In genomic region chr13:112238436-112238995, GRCh38 we compare ENCODE assay signal across 37 cellular contexts.
"Had no signal": no experiment of that assay in that cellular context is flagged by ENCODE, and none has a peak within 500 bp of the region (broad histone marks: within the 10 kb centered on the region; RNA-seq: fewer than 3 reads in every experiment).

No MANE protein-coding gene starts in this region.

- H3K4me1 Mint-ChIP-seq: activated CD4-positive, alpha-beta memory T cell treated with anti-CD3 and anti-CD28 coated beads, Interleukin-2, amount 10 ng/mL, durations not matched to agents 7 days and 5 days; activated CD4-positive, alpha-beta T cell treated with anti-CD3 and anti-CD28 coated beads for 36 hours; activated CD4-positive, alpha-beta T cell treated with anti-CD3 and anti-CD28 coated beads, Interleukin-2, amount 10 ng/mL, durations not matched to agents 7 days and 5 days; activated CD8-positive, alpha-beta memory T cell treated with anti-CD3 and anti-CD28 coated beads, Interleukin-2, amount 10 ng/mL, durations not matched to agents 7 days and 5 days; activated naive CD8-positive, alpha-beta T cell treated with anti-CD3 and anti-CD28 coated beads for 36 hours; activated T-helper 17 cell treated with anti-CD3 and anti-CD28 coated beads, Interleukin-2, amount 50 U/mL, for 72 hours; WTC11 had no signal

- H3K36me3 ChIP-seq: adrenal gland, brain microvascular endothelial cell, breast epithelium had no signal

- H3K4me1 ChIP-seq: adrenal gland, body of pancreas, breast epithelium had no signal

- DNase-seq: activated CD4-positive, alpha-beta memory T cell treated with anti-CD3 and anti-CD28 coated beads, Interleukin-2, amount 10 ng/mL, durations not matched to agents 7 days and 5 days; activated CD4-positive, alpha-beta T cell treated with anti-CD3 and anti-CD28 coated beads for 1 hour; activated CD4-positive, alpha-beta T cell treated with anti-CD3 and anti-CD28 coated beads for 36 hours; activated CD4-positive, alpha-beta T cell treated with anti-CD3 and anti-CD28 coated beads for 48 hours; activated CD4-positive, alpha-beta T cell treated with anti-CD3 and anti-CD28 coated beads, Interleukin-2, amount 10 ng/mL, durations not matched to agents 7 days and 5 days; activated CD4-positive, alpha-beta T cell treated with anti-CD3 and anti-CD28 coated beads, Interleukin-2, amount 50 U/mL, for 48 hours; activated CD4-positive, CD25-positive, alpha-beta regulatory T cell; activated CD8-positive, alpha-beta memory T cell treated with anti-CD3 and anti-CD28 coated beads for 24 hours; activated CD8-positive, alpha-beta memory T cell treated with anti-CD3 and anti-CD28 coated beads, Interleukin-2, amount 10 ng/mL, durations not matched to agents 7 days and 5 days; activated CD8-positive, alpha-beta memory T cell treated with anti-CD3 and anti-CD28 coated beads, Interleukin-2, amount 50 U/mL, for 48 hours; activated CD8-positive, alpha-beta T cell treated with anti-CD3 and anti-CD28 coated beads, Interleukin-2, amount 10 ng/mL, durations not matched to agents 7 days and 5 days; activated effector memory CD4-positive, alpha-beta T cell treated with anti-CD3 and anti-CD28 coated beads, Interleukin-2, amount 50 U/mL, for 16 hours; activated gamma-delta T cell treated with Interleukin-2 at 50 U/mL for 16 hours; activated naive CD4-positive, alpha-beta T cell; activated naive CD4-positive, alpha-beta T cell treated with anti-CD3 and anti-CD28 coated beads for 36 hours; activated naive CD4-positive, alpha-beta T cell treated with anti-CD3 and anti-CD28 coated beads, Interleukin-2, amount 50 U/mL, for 16 hours; activated naive CD8-positive, alpha-beta T cell treated with anti-CD3 and anti-CD28 coated beads for 36 hours; activated T-cell treated with anti-CD3 and anti-CD28 coated beads, Interleukin-2, amount 50 U/mL, for 24 hours; activated T-cell treated with anti-CD3 and anti-CD28 coated beads, Interleukin-2, amount 50 U/mL, for 72 hours; adrenal gland; amniotic stem cell; body of pancreas; brain microvascular endothelial cell; central memory CD4-positive, alpha-beta T cell; SW 1271; T-helper 1 cell; T-helper 2 cell; T-helper 9 cell had no signal

- H3K9me3 Mint-ChIP-seq: activated CD4-positive, alpha-beta memory T cell treated with anti-CD3 and anti-CD28 coated beads, Interleukin-2, amount 10 ng/mL, durations not matched to agents 7 days and 5 days; activated CD4-positive, alpha-beta T cell treated with anti-CD3 and anti-CD28 coated beads, Interleukin-2, amount 10 ng/mL, durations not matched to agents 7 days and 5 days; activated naive CD4-positive, alpha-beta T cell treated with anti-CD3 and anti-CD28 coated beads for 36 hours; activated naive CD4-positive, alpha-beta T cell treated with anti-CD3 and anti-CD28 coated beads, Interleukin-2, amount 50 U/mL, for 72 hours; activated naive CD8-positive, alpha-beta T cell treated with anti-CD3 and anti-CD28 coated beads for 36 hours; activated T-cell treated with anti-CD3 and anti-CD28 coated beads, Interleukin-2, amount 50 U/mL, for 24 hours; activated T-cell treated with anti-CD3 and anti-CD28 coated beads, Interleukin-2, amount 50 U/mL, for 72 hours; activated T-helper 1 cell treated with anti-CD3 and anti-CD28 coated beads, Interleukin-12 subunit alpha, Interleukin-12 subunit beta, Interleukin-2, Interleukin-4 antibody, amounts not matched to agents 30 ng/mL and 10 ng/mL and 1 ng/mL, durations not matched to agents 14 hours and 24 hours and 36 hours; activated T-helper 17 cell treated with anti-CD3 and anti-CD28 coated beads, Interleukin-2, amount 50 U/mL, for 72 hours; T-helper 1 cell treated with Interleukin-12 subunit alpha and Interleukin-12 subunit beta and Interleukin-4 antibody, amounts not matched to agents 30 μg/mL and 1 μg/mL, for 36 hours; T-helper 2 cell treated with Interferon-gamma antibody and Interleukin-4, amounts not matched to agents 5 μg/mL and 100 μg/mL, for 36 hours had no signal

- ATAC-seq: activated CD4-positive, alpha-beta T cell treated with anti-CD3 and anti-CD28 coated beads for 36 hours; activated CD4-positive, CD25-positive, alpha-beta regulatory T cell treated with anti-CD3 and anti-CD28 coated beads, Interleukin-2, amount 50 U/mL, for 24 hours; activated CD8-positive, alpha-beta memory T cell treated with anti-CD3 and anti-CD28 coated beads, Interleukin-2, amount 10 ng/mL, durations not matched to agents 7 days and 5 days; activated CD8-positive, alpha-beta T cell treated with anti-CD3 and anti-CD28 coated beads, Interleukin-2, amount 10 ng/mL, durations not matched to agents 7 days and 5 days; activated T-cell treated with anti-CD3 and anti-CD28 coated beads, Interleukin-2, amount 50 U/mL, for 72 hours; activated T-helper 17 cell treated with anti-CD3 and anti-CD28 coated beads, Interleukin-2, amount 50 U/mL, for 72 hours; body of pancreas; WTC11 had no signal

- H3K27me3 Mint-ChIP-seq: activated CD4-positive, alpha-beta memory T cell treated with anti-CD3 and anti-CD28 coated beads, Interleukin-2, amount 10 ng/mL, durations not matched to agents 7 days and 5 days; activated CD4-positive, alpha-beta T cell treated with anti-CD3 and anti-CD28 coated beads, Interleukin-2, amount 10 ng/mL, durations not matched to agents 7 days and 5 days; activated CD8-positive, alpha-beta memory T cell treated with anti-CD3 and anti-CD28 coated beads, Interleukin-2, amount 10 ng/mL, durations not matched to agents 7 days and 5 days had no signal

- H3K27ac ChIP-seq: adrenal gland, body of pancreas, brain microvascular endothelial cell, breast epithelium, VCaP had no signal

- H3K9me3 ChIP-seq: adrenal gland, body of pancreas had no signal

- H3K4me3 Mint-ChIP-seq: activated CD4-positive, alpha-beta memory T cell treated with anti-CD3 and anti-CD28 coated beads, Interleukin-2, amount 10 ng/mL, durations not matched to agents 7 days and 5 days; activated CD4-positive, alpha-beta T cell treated with anti-CD3 and anti-CD28 coated beads for 36 hours; activated CD4-positive, alpha-beta T cell treated with anti-CD3 and anti-CD28 coated beads, Interleukin-2, amount 10 ng/mL, durations not matched to agents 7 days and 5 days; activated CD8-positive, alpha-beta memory T cell treated with anti-CD3 and anti-CD28 coated beads, Interleukin-2, amount 10 ng/mL, durations not matched to agents 7 days and 5 days; activated CD8-positive, alpha-beta T cell treated with anti-CD3 and anti-CD28 coated beads, Interleukin-2, amount 10 ng/mL, durations not matched to agents 7 days and 5 days; activated naive CD4-positive, alpha-beta T cell treated with anti-CD3 and anti-CD28 coated beads for 36 hours; activated naive CD8-positive, alpha-beta T cell treated with anti-CD3 and anti-CD28 coated beads for 36 hours; activated T-cell treated with anti-CD3 and anti-CD28 coated beads, Interleukin-2, amount 50 U/mL, for 24 hours; activated T-cell treated with anti-CD3 and anti-CD28 coated beads, Interleukin-2, amount 50 U/mL, for 72 hours; activated T-helper 1 cell treated with anti-CD3 and anti-CD28 coated beads, Interleukin-12 subunit alpha, Interleukin-12 subunit beta, Interleukin-2, Interleukin-4 antibody, amounts not matched to agents 30 ng/mL and 10 ng/mL and 1 ng/mL, durations not matched to agents 14 hours and 24 hours and 36 hours; activated T-helper 17 cell treated with anti-CD3 and anti-CD28 coated beads, Interleukin-2, amount 50 U/mL, for 72 hours; T-helper 1 cell treated with Interleukin-12 subunit alpha and Interleukin-12 subunit beta and Interleukin-4 antibody, amounts not matched to agents 30 μg/mL and 1 μg/mL, for 36 hours; T-helper 2 cell treated with Interferon-gamma antibody and Interleukin-4, amounts not matched to agents 5 μg/mL and 100 μg/mL, for 36 hours; WTC11 had no signal

- H3K27ac Mint-ChIP-seq: activated CD4-positive, alpha-beta memory T cell treated with anti-CD3 and anti-CD28 coated beads, Interleukin-2, amount 10 ng/mL, durations not matched to agents 7 days and 5 days; activated CD4-positive, alpha-beta T cell treated with anti-CD3 and anti-CD28 coated beads for 36 hours; activated CD4-positive, alpha-beta T cell treated with anti-CD3 and anti-CD28 coated beads, Interleukin-2, amount 10 ng/mL, durations not matched to agents 7 days and 5 days; activated CD8-positive, alpha-beta memory T cell treated with anti-CD3 and anti-CD28 coated beads, Interleukin-2, amount 10 ng/mL, durations not matched to agents 7 days and 5 days; activated CD8-positive, alpha-beta T cell treated with anti-CD3 and anti-CD28 coated beads, Interleukin-2, amount 10 ng/mL, durations not matched to agents 7 days and 5 days; activated naive CD4-positive, alpha-beta T cell treated with anti-CD3 and anti-CD28 coated beads for 36 hours; activated naive CD4-positive, alpha-beta T cell treated with anti-CD3 and anti-CD28 coated beads, Interleukin-2, amount 50 U/mL, for 72 hours; activated naive CD8-positive, alpha-beta T cell treated with anti-CD3 and anti-CD28 coated beads for 36 hours; activated T-cell treated with anti-CD3 and anti-CD28 coated beads, Interleukin-2, amount 50 U/mL, for 24 hours; activated T-cell treated with anti-CD3 and anti-CD28 coated beads, Interleukin-2, amount 50 U/mL, for 72 hours; activated T-helper 1 cell treated with anti-CD3 and anti-CD28 coated beads, Interleukin-12 subunit alpha, Interleukin-12 subunit beta, Interleukin-2, Interleukin-4 antibody, amounts not matched to agents 30 ng/mL and 10 ng/mL and 1 ng/mL, durations not matched to agents 14 hours and 24 hours and 36 hours; activated T-helper 17 cell treated with anti-CD3 and anti-CD28 coated beads, Interleukin-2, amount 50 U/mL, for 72 hours; T-helper 1 cell treated with Interleukin-12 subunit alpha and Interleukin-12 subunit beta and Interleukin-4 antibody, amounts not matched to agents 30 μg/mL and 1 μg/mL, for 36 hours; T-helper 2 cell treated with Interferon-gamma antibody and Interleukin-4, amounts not matched to agents 5 μg/mL and 100 μg/mL, for 36 hours; WTC11 had no signal

- H3K27me3 ChIP-seq: adrenal gland, body of pancreas, brain microvascular endothelial cell had no signal

- H3K36me3 Mint-ChIP-seq: activated CD8-positive, alpha-beta memory T cell treated with anti-CD3 and anti-CD28 coated beads, Interleukin-2, amount 10 ng/mL, durations not matched to agents 7 days and 5 days; activated naive CD4-positive, alpha-beta T cell treated with anti-CD3 and anti-CD28 coated beads, Interleukin-2, amount 50 U/mL, for 72 hours; activated naive CD8-positive, alpha-beta T cell treated with anti-CD3 and anti-CD28 coated beads for 36 hours had no signal

- H3K4me3 ChIP-seq: adrenal gland, body of pancreas, breast epithelium had no signal
